In the genomic region with DNA sequence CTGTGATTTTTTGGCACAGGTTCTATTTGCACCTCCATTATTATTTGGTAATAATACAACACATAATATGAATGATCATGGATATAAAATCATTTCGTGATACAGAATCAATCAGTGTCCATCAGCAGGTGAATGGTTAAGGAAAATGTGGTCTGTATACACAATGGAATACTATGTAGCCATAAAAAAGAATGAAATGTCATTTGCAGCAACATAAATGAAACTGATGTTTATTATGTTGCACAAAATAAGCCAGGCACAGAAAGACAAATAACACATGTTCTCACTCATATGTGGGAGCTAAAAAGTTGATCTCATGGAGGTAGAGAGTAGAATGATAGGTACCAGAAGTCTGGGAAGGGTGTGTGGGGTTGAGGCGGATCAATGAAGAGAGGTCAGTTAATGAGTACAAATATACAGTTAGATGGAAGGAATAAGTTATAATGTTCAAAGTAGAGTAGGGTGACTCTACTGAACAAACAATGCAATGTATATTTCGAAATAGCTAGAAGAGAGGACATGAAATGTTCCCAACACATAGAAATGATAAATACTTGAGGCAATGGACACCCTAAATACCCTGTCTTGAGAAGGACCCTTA, we compare ENCODE assay signal across 1 cellular context.
TF ChIP-seq lines count a peak whose summit lies in the region.

No MANE protein-coding gene starts in this region.

TF ChIP-seq in WTC11, 78 proteins besides CTCF, POLR2A, EP300 and RAD21 (continued from another document):
- TF ChIP-seq, protein P1, sequence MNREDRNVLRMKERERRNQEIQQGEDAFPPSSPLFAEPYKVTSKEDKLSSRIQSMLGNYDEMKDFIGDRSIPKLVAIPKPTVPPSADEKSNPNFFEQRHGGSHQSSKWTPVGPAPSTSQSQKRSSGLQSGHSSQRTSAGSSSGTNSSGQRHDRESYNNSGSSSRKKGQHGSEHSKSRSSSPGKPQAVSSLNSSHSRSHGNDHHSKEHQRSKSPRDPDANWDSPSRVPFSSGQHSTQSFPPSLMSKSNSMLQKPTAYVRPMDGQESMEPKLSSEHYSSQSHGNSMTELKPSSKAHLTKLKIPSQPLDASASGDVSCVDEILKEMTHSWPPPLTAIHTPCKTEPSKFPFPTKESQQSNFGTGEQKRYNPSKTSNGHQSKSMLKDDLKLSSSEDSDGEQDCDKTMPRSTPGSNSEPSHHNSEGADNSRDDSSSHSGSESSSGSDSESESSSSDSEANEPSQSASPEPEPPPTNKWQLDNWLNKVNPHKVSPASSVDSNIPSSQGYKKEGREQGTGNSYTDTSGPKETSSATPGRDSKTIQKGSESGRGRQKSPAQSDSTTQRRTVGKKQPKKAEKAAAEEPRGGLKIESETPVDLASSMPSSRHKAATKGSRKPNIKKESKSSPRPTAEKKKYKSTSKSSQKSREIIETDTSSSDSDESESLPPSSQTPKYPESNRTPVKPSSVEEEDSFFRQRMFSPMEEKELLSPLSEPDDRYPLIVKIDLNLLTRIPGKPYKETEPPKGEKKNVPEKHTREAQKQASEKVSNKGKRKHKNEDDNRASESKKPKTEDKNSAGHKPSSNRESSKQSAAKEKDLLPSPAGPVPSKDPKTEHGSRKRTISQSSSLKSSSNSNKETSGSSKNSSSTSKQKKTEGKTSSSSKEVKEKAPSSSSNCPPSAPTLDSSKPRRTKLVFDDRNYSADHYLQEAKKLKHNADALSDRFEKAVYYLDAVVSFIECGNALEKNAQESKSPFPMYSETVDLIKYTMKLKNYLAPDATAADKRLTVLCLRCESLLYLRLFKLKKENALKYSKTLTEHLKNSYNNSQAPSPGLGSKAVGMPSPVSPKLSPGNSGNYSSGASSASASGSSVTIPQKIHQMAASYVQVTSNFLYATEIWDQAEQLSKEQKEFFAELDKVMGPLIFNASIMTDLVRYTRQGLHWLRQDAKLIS (CRISPR knock-in tag; IDR thresholded peaks at IDR 0.05; ENCODE audit: borderline replicate concordance) = no peak
- TF ChIP-seq PRRX2 (CRISPR knock-in tag; IDR thresholded peaks at IDR 0.05) = no peak
- TF ChIP-seq, protein P2, sequence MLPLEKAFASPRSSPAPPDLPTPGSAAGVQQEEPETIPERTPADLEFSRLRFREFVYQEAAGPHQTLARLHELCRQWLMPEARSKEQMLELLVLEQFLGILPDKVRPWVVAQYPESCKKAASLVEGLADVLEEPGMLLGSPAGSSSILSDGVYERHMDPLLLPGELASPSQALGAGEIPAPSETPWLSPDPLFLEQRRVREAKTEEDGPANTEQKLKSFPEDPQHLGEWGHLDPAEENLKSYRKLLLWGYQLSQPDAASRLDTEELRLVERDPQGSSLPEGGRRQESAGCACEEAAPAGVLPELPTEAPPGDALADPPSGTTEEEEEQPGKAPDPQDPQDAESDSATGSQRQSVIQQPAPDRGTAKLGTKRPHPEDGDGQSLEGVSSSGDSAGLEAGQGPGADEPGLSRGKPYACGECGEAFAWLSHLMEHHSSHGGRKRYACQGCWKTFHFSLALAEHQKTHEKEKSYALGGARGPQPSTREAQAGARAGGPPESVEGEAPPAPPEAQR (CRISPR knock-in tag; IDR thresholded peaks at IDR 0.05) = no peak
TF ChIP-seq in WTC11: peak in this region for 0.
